Comparison of ENCODE assay signal across 12 cellular contexts in the genomic region with DNA sequence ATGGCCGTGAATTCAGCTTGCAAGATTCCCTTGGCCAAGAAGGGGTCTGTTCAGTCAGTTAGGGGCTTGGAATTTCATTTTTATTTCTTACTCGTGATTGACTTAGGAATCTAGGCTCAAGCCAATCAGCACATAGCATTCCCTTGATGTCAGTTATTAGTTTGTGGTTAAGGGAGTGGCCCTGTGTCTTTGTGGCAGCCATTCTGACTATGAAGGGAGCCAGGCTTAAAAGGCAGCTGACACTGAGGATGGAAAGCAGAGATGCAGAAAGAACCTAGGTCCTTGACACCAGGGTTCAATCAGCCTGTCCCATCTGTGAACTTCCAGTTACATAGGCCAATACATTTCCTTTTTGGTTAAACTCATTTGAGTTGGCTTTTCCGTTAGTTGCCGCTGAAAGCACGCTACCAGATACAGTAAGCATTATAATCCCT. TPM values are rescaled to one million over a fixed set of nuclear protein-coding genes. Genes with fewer than 3 reads are reported as not detected.
DNase-seq lines count a peak whose midpoint lies in the region; ATAC-seq and TF ChIP-seq lines count a peak whose summit lies in the region.
"Had no signal": no experiment of that assay in that cellular context is flagged by ENCODE, and none has a peak within 500 bp of the region (broad histone marks: within the 10 kb centered on the region; RNA-seq: fewer than 3 reads in every experiment).

No MANE protein-coding gene starts in this region.

- no peak for DNase-seq in Caco-2
- DNase-seq in activated naive CD8-positive, alpha-beta T cell treated with anti-CD3 and anti-CD28 coated beads, Interleukin-2, amount 10 ng/mL, durations not matched to agents 7 days and 5 days, result no peak
- DNase-seq in kidney glomerular epithelial cell (lab: John Stamatoyannopoulos, UW), result peak; percentile 31
- DNase-seq in stimulated activated CD4-positive, alpha-beta T cell treated with anti-CD3 and anti-CD28 coated beads, Interleukin-2, amount 100 ng/mL, for 24 hours, result no peak
- no peak for DNase-seq in HuH-7.5 (ENCODE audit: low spot score)
- no peak for DNase-seq in cerebellar cortex (ENCODE audit: low spot score)
- DNase-seq in mesendoderm, result no peak
- DNase-seq: activated CD4-positive, alpha-beta T cell treated with anti-CD3 and anti-CD28 coated beads, Interleukin-2, amount 50 U/mL, for 1 hour; NCI-H526 treated with DMSO at 0.1 percent for 48 hours; spleen had no signal

- no peaks in the 10 kb centered on the region for H3K9me3 Mint-ChIP-seq in Caco-2 (ENCODE audit: unreplicated experiment)
- H3K9me3 Mint-ChIP-seq in activated naive CD8-positive, alpha-beta T cell treated with anti-CD3 and anti-CD28 coated beads, Interleukin-2, amount 10 ng/mL, durations not matched to agents 7 days and 5 days, result no peaks in the 10 kb centered on the region
- H3K9me3 Mint-ChIP-seq: dendritic cell treated with granulocyte-macrophage colony-stimulating factor and Interleukin-4, amounts not matched to agents 40 ng/mL and 50 ng/mL, for 4 days had no signal

- no peak overlapping the region for H2BK5ac ChIP-seq in mesendoderm (ENCODE audit: low read length)

- H3K4me2 ChIP-seq in mesendoderm (ENCODE audit: low read length), result no peak overlapping the region

- H3K27me3 Mint-ChIP-seq in Caco-2 (ENCODE audit: insufficient read depth, unreplicated experiment), result no peaks in the 10 kb centered on the region
- no peaks in the 10 kb centered on the region for H3K27me3 Mint-ChIP-seq in activated naive CD8-positive, alpha-beta T cell treated with anti-CD3 and anti-CD28 coated beads, Interleukin-2, amount 10 ng/mL, durations not matched to agents 7 days and 5 days

- POLR2A ChIA-PET in Caco-2 (lab: Charles Lee), result no interaction called here
- POLR2A ChIA-PET in activated naive CD8-positive, alpha-beta T cell treated with anti-CD3 and anti-CD28 coated beads, Interleukin-2, amount 10 ng/mL, durations not matched to agents 7 days and 5 days (lab: Charles Lee), result no interaction called here

- H3K4me1 Mint-ChIP-seq in Caco-2 (ENCODE audit: low read depth, unreplicated experiment), result no peaks in the 10 kb centered on the region
- H3K4me1 Mint-ChIP-seq in activated naive CD8-positive, alpha-beta T cell treated with anti-CD3 and anti-CD28 coated beads, Interleukin-2, amount 10 ng/mL, durations not matched to agents 7 days and 5 days, result peaks cover 48% of the 10 kb centered on the region

- H2AK5ac ChIP-seq in mesendoderm (ENCODE audit: low read length), result no peak overlapping the region

- no peak overlapping the region for H3K4ac ChIP-seq in mesendoderm (ENCODE audit: low read depth, low read length)

- H3K9me3 ChIP-seq in Caco-2 (no peaks in the 10 kb centered on the region), KOPT-K1 (ENCODE audit: insufficient read depth, low read length, poor library complexity, severe bottlenecking) (no peaks in the 10 kb centered on the region)

- ATAC-seq in activated naive CD8-positive, alpha-beta T cell treated with anti-CD3 and anti-CD28 coated beads, Interleukin-2, amount 10 ng/mL, durations not matched to agents 7 days and 5 days (ENCODE audit: low read depth), result no peak

- no peak overlapping the region for H3K23ac ChIP-seq in mesendoderm (ENCODE audit: low read length)

- no peak overlapping the region for H3K56ac ChIP-seq in mesendoderm (ENCODE audit: low read length)

- H3K4me3 ChIP-seq in Caco-2 (ENCODE audit: low read depth, low read length) (no peak overlapping the region), mesendoderm (ENCODE audit: low read length) (no peak overlapping the region)
- H3K4me3 ChIP-seq: spleen had no signal

- CTCF ChIA-PET in Caco-2 (lab: Charles Lee), result no interaction called here

- H3K79me2 ChIP-seq in mesendoderm (ENCODE audit: control insufficient read depth, insufficient read depth, low read length), result no peaks in the 10 kb centered on the region

- no peak for TF ChIP-seq CTCF in Caco-2 (IDR thresholded peaks at IDR 0.05; ENCODE audit: insufficient read depth in 1 of 2, low read depth in 1 of 2, low read length in 1 of 2, severe bottlenecking in 1 of 2, unreplicated experiment in 1 of 2)

- H3K27ac Mint-ChIP-seq in Caco-2 (ENCODE audit: unreplicated experiment), result peak overlapping the region; percentile 11
- no peak overlapping the region for H3K27ac Mint-ChIP-seq in activated naive CD8-positive, alpha-beta T cell treated with anti-CD3 and anti-CD28 coated beads, Interleukin-2, amount 10 ng/mL, durations not matched to agents 7 days and 5 days

- no peak overlapping the region for H3K4me3 Mint-ChIP-seq in Caco-2 (ENCODE audit: unreplicated experiment)
- H3K4me3 Mint-ChIP-seq in activated naive CD8-positive, alpha-beta T cell treated with anti-CD3 and anti-CD28 coated beads, Interleukin-2, amount 10 ng/mL, durations not matched to agents 7 days and 5 days, result peak overlapping the region; percentile 78
- H3K4me3 Mint-ChIP-seq: dendritic cell treated with granulocyte-macrophage colony-stimulating factor and Interleukin-4, amounts not matched to agents 40 ng/mL and 50 ng/mL, for 4 days had no signal

- H3K36me3 Mint-ChIP-seq in Caco-2 (ENCODE audit: insufficient read depth, unreplicated experiment), result no peaks in the 10 kb centered on the region
- H3K36me3 Mint-ChIP-seq in activated naive CD8-positive, alpha-beta T cell treated with anti-CD3 and anti-CD28 coated beads, Interleukin-2, amount 10 ng/mL, durations not matched to agents 7 days and 5 days, result peaks cover 2% of the 10 kb centered on the region

- BruUV-seq in Caco-2 (replicated peaks; lab: Mats Ljungman, UMichigan), result no TSS peak

- H3K79me1 ChIP-seq in mesendoderm (ENCODE audit: low read length), result no peaks in the 10 kb centered on the region

- H3K36me3 ChIP-seq in Caco-2 (ENCODE audit: control insufficient read depth, insufficient read depth, low read length) (no peaks in the 10 kb centered on the region), KOPT-K1 (ENCODE audit: insufficient read depth, low read length) (no peaks in the 10 kb centered on the region), mesendoderm (ENCODE audit: control insufficient read depth, insufficient read depth, low read length) (no peaks in the 10 kb centered on the region)
- H3K36me3 ChIP-seq: spleen had no signal

- intact Hi-C loops in Caco-2 (cut with micrococcal nuclease; ENCODE audit: unreplicated experiment), result no loop called here

- no peak overlapping the region for H2BK120ac ChIP-seq in mesendoderm (ENCODE audit: low read depth, low read length)

- H3K27ac ChIP-seq in KOPT-K1 (ENCODE audit: low read depth, low read length, poor library complexity, severe bottlenecking), result peak overlapping the region; percentile 31
- no peak overlapping the region for H3K27ac ChIP-seq in mesendoderm (ENCODE audit: low read depth, low read length)
- H3K27ac ChIP-seq: spleen had no signal

- WGBS in mesendoderm (ENCODE audit: extremely low coverage, insufficient coverage, low lambda C conversion rate), result no CpG with 5 or more reads among the region's 5 CpGs

- H3K18ac ChIP-seq in mesendoderm (ENCODE audit: low read length), result no peak overlapping the region

- no peak overlapping the region for H4K5ac ChIP-seq in mesendoderm (ENCODE audit: low read length)

- H3K4me1 ChIP-seq in Caco-2 (no peaks in the 10 kb centered on the region), mesendoderm (ENCODE audit: control insufficient read depth, low read depth, low read length) (no peaks in the 10 kb centered on the region)

- no peak overlapping the region for H4K8ac ChIP-seq in mesendoderm (ENCODE audit: low read depth, low read length)

- H3K27me3 ChIP-seq in Caco-2 (replicated peaks; ENCODE audit: control insufficient read depth, insufficient read depth, low read length) (no peaks in the 10 kb centered on the region), mesendoderm (ENCODE audit: insufficient read depth, low read length, poor library complexity) (no peaks in the 10 kb centered on the region)
- H3K27me3 ChIP-seq: spleen had no signal

- H3K9ac ChIP-seq in mesendoderm (ENCODE audit: low read length), result no peak overlapping the region

- H2BK15ac ChIP-seq in mesendoderm (replicated peaks; ENCODE audit: low read depth), result no peak overlapping the region

RNA-seq across cellular contexts. Expression of gene MCUR1, which starts 48.1 kb away (rescaled TPM):
- 61.2 and 64.8 TPM in 2 replicates for total RNA-seq in Caco-2 (2022)
- total RNA-seq in activated naive CD8-positive, alpha-beta T cell treated with anti-CD3 and anti-CD28 coated beads, Interleukin-2, amount 10 ng/mL, durations not matched to agents 7 days and 5 days, result 10 to 100 TPM; 16.4 to 18.4 TPM
- polyA plus RNA-seq in mesendoderm (2013, experiment 1 of 2), result 23.1 TPM
- polyA plus RNA-seq in mesendoderm (2013, experiment 2 of 2), result 23.1 TPM

RNA-seq across cellular contexts. Expression of gene RANBP9, which starts 54.6 kb away (rescaled TPM):
- total RNA-seq in Caco-2 (2022), result 36.7 and 38.2 TPM in 2 replicates
- total RNA-seq in activated naive CD8-positive, alpha-beta T cell treated with anti-CD3 and anti-CD28 coated beads, Interleukin-2, amount 10 ng/mL, durations not matched to agents 7 days and 5 days, result 10 to 100 TPM; 55.3 to 56.3 TPM
- polyA plus RNA-seq in mesendoderm (2013, experiment 1 of 2), result 23.1 TPM
- 23.4 TPM for polyA plus RNA-seq in mesendoderm (2013, experiment 2 of 2)
